ENCODE assay signal across 23 cellular contexts in genomic region chr2:183060500-183061231, GRCh38.
"Had no signal": no experiment of that assay in that cellular context is flagged by ENCODE, and none has a peak within 500 bp of the region (broad histone marks: within the 10 kb centered on the region; RNA-seq: fewer than 3 reads in every experiment).

No MANE protein-coding gene starts in this region.

- H3K27ac Mint-ChIP-seq: activated naive CD8-positive, alpha-beta T cell treated with anti-CD3 and anti-CD28 coated beads for 36 hours; activated T-helper 1 cell treated with anti-CD3 and anti-CD28 coated beads, Interleukin-12 subunit alpha, Interleukin-12 subunit beta, Interleukin-2, Interleukin-4 antibody, amounts not matched to agents 30 ng/mL and 10 ng/mL and 1 ng/mL, durations not matched to agents 14 hours and 24 hours and 36 hours; effector memory CD8-positive, alpha-beta T cell; memory B cell; naive B cell; progenitor cell of endocrine pancreas; T-helper 2 cell treated with Interferon-gamma antibody and Interleukin-4, amounts not matched to agents 5 μg/mL and 100 μg/mL, for 36 hours had no signal

- H3K27me3 ChIP-seq: cardiac muscle cell, esophagus squamous epithelium, tibial nerve had no signal

- H3K4me3 Mint-ChIP-seq: activated naive CD8-positive, alpha-beta T cell treated with anti-CD3 and anti-CD28 coated beads for 36 hours; activated T-helper 1 cell treated with anti-CD3 and anti-CD28 coated beads, Interleukin-12 subunit alpha, Interleukin-12 subunit beta, Interleukin-2, Interleukin-4 antibody, amounts not matched to agents 30 ng/mL and 10 ng/mL and 1 ng/mL, durations not matched to agents 14 hours and 24 hours and 36 hours; effector memory CD8-positive, alpha-beta T cell; memory B cell; naive B cell; neural crest cell; T-helper 2 cell treated with Interferon-gamma antibody and Interleukin-4, amounts not matched to agents 5 μg/mL and 100 μg/mL, for 36 hours had no signal

- ATAC-seq: effector memory CD8-positive, alpha-beta T cell; heart right ventricle; left ventricle myocardium superior; mucosa of descending colon had no signal

- H3K9me3 ChIP-seq: esophagus squamous epithelium, heart right ventricle, mucosa of descending colon, tibial nerve had no signal

- H3K27me3 Mint-ChIP-seq: progenitor cell of endocrine pancreas had no signal

- H3K27ac ChIP-seq: cardiac muscle cell, heart right ventricle, tibial nerve had no signal

- H3K9me3 Mint-ChIP-seq: activated naive CD8-positive, alpha-beta T cell treated with anti-CD3 and anti-CD28 coated beads for 36 hours; activated T-helper 1 cell treated with anti-CD3 and anti-CD28 coated beads, Interleukin-12 subunit alpha, Interleukin-12 subunit beta, Interleukin-2, Interleukin-4 antibody, amounts not matched to agents 30 ng/mL and 10 ng/mL and 1 ng/mL, durations not matched to agents 14 hours and 24 hours and 36 hours; effector memory CD8-positive, alpha-beta T cell; memory B cell; naive B cell; T-helper 2 cell treated with Interferon-gamma antibody and Interleukin-4, amounts not matched to agents 5 μg/mL and 100 μg/mL, for 36 hours had no signal

- H3K4me1 Mint-ChIP-seq: activated naive CD8-positive, alpha-beta T cell treated with anti-CD3 and anti-CD28 coated beads for 36 hours; memory B cell; naive B cell had no signal

- H3K36me3 ChIP-seq: cardiac muscle cell, esophagus squamous epithelium, heart right ventricle, tibial nerve had no signal

- H3K4me3 ChIP-seq: cardiac muscle cell, esophagus squamous epithelium, heart right ventricle, mucosa of descending colon, tibial nerve had no signal

- H3K36me3 Mint-ChIP-seq: activated naive CD8-positive, alpha-beta T cell treated with anti-CD3 and anti-CD28 coated beads for 36 hours; memory B cell; naive B cell had no signal

- DNase-seq: activated CD4-positive, alpha-beta T cell treated with anti-CD3 and anti-CD28 coated beads for 1 hour; activated CD4-positive, alpha-beta T cell treated with anti-CD3 and anti-CD28 coated beads, Interleukin-2, amount 50 U/mL, for 4 hours; activated gamma-delta T cell treated with Interleukin-2 at 50 U/mL for 16 hours; activated naive CD8-positive, alpha-beta T cell treated with anti-CD3 and anti-CD28 coated beads for 36 hours; activated T-cell treated with anti-CD3 and anti-CD28 coated beads for 4 hours; amniotic stem cell; effector memory CD8-positive, alpha-beta T cell; esophagus squamous epithelium; heart right ventricle; left ventricle myocardium superior; mucosa of descending colon; naive B cell; stimulated activated CD4-positive, alpha-beta T cell treated with anti-CD3 and anti-CD28 coated beads, Interleukin-12 subunit alpha, Interleukin-12 subunit beta, amount 100 ng/mL, for 4 hours; stimulated activated CD4-positive, alpha-beta T cell treated with anti-CD3 and anti-CD28 coated beads, Interleukin-1b, Interleukin-23, amount 100 ng/mL, for 48 hours; stimulated activated CD8-positive, alpha-beta memory T cell treated with anti-CD3 and anti-CD28 coated beads, Interleukin-4, amount 100 ng/mL, for 48 hours; stimulated activated naive CD4-positive, alpha-beta T cell had no signal
